In genomic region chr6:137824502-137824879, GRCh38 we compare ENCODE assay signal across 10 cellular contexts. TPM values are rescaled to one million over a fixed set of nuclear protein-coding genes. Genes with fewer than 3 reads are reported as not detected.
DNase-seq lines count a peak whose midpoint lies in the region; ATAC-seq lines count a peak whose summit lies in the region.
"Had no signal": no experiment of that assay in that cellular context is flagged by ENCODE, and none has a peak within 500 bp of the region (broad histone marks: within the 10 kb centered on the region; RNA-seq: fewer than 3 reads in every experiment).

No MANE protein-coding gene starts in this region.

- no peaks in the 10 kb centered on the region for H3K9me3 Mint-ChIP-seq in stimulated activated naive CD8-positive, alpha-beta T cell treated with anti-CD3 and anti-CD28 coated beads, Interleukin-15, Interleukin-2, amounts not matched to agents 100 ng/mL and 50 ng/mL, for 24 hours
- H3K9me3 Mint-ChIP-seq in naive thymus-derived CD8-positive, alpha-beta T cell: peaks cover 0 to 6% (median 0%) of the 10 kb centered on the region in 9 donors
- H3K9me3 Mint-ChIP-seq: nephron had no signal

- POLR2A ChIA-PET in naive thymus-derived CD8-positive, alpha-beta T cell (lab: Charles Lee): interaction anchor here (0.6 to 5.5 kb wide), 10 partner anchors 13 to 1455 kb away, joined by 3 to 55 read pairs (median 5); partner anchors contain the start of gene TNFAIP3

- no peak for DNase-seq in stimulated activated naive CD8-positive, alpha-beta T cell treated with anti-CD3 and anti-CD28 coated beads, Interleukin-15, Interleukin-2, amounts not matched to agents 100 U/mL and 50 U/mL, for 24 hours
- DNase-seq in caudate nucleus (lab: John Stamatoyannopoulos, UW) (no peak), NCI-H2107 treated with DMSO at 0.1 percent for 48 hours (lab: John Stamatoyannopoulos, UW; ENCODE audit: unreplicated experiment) (no peak), NCI-H69 (lab: John Stamatoyannopoulos, UW) (no peak)
- peak in 1 of 10 donors; percentile 85 for DNase-seq in naive thymus-derived CD8-positive, alpha-beta T cell
- DNase-seq in activated CD8-positive, alpha-beta memory T cell treated with anti-CD3 and anti-CD28 coated beads for 24 hours: no peak
- DNase-seq: NCI-H1694 treated with DMSO at 0.1 percent for 48 hours had no signal

- peaks cover 99% of the 10 kb centered on the region for H3K4me1 Mint-ChIP-seq in stimulated activated naive CD8-positive, alpha-beta T cell treated with anti-CD3 and anti-CD28 coated beads, Interleukin-15, Interleukin-2, amounts not matched to agents 100 ng/mL and 50 ng/mL, for 24 hours (ENCODE audit: low read depth)
- H3K4me1 Mint-ChIP-seq in naive thymus-derived CD8-positive, alpha-beta T cell: peaks cover 30 to 90% (median 78%) of the 10 kb centered on the region in 4 donors

- H3K27ac ChIP-seq in caudate nucleus (ENCODE audit: low read depth, low read length): peak overlapping the region; percentile 1

- H3K4me3 Mint-ChIP-seq in stimulated activated naive CD8-positive, alpha-beta T cell treated with anti-CD3 and anti-CD28 coated beads, Interleukin-15, Interleukin-2, amounts not matched to agents 100 ng/mL and 50 ng/mL, for 24 hours: peak overlapping the region; percentile 76
- H3K4me3 Mint-ChIP-seq in naive thymus-derived CD8-positive, alpha-beta T cell: peak overlapping the region; percentile 67 to 85 (median 77)
- H3K4me3 Mint-ChIP-seq: nephron had no signal

- no peak for ATAC-seq in stimulated activated naive CD8-positive, alpha-beta T cell treated with anti-CD3 and anti-CD28 coated beads, Interleukin-15, Interleukin-2, amounts not matched to agents 100 U/mL and 50 U/mL, for 24 hours
- ATAC-seq in naive thymus-derived CD8-positive, alpha-beta T cell: no peak
- ATAC-seq in HG03469 (IDR thresholded peaks at IDR 0.05; ENCODE audit: unreplicated experiment): no peak

- no peaks in the 10 kb centered on the region for H3K27me3 Mint-ChIP-seq in stimulated activated naive CD8-positive, alpha-beta T cell treated with anti-CD3 and anti-CD28 coated beads, Interleukin-15, Interleukin-2, amounts not matched to agents 100 ng/mL and 50 ng/mL, for 24 hours
- H3K27me3 Mint-ChIP-seq in naive thymus-derived CD8-positive, alpha-beta T cell: no peaks in the 10 kb centered on the region

- peaks cover 9% of the 10 kb centered on the region for H3K36me3 Mint-ChIP-seq in stimulated activated naive CD8-positive, alpha-beta T cell treated with anti-CD3 and anti-CD28 coated beads, Interleukin-15, Interleukin-2, amounts not matched to agents 100 ng/mL and 50 ng/mL, for 24 hours (ENCODE audit: low read depth)
- peaks cover 0 to 8% (median 0%) of the 10 kb centered on the region in 3 donors for H3K36me3 Mint-ChIP-seq in naive thymus-derived CD8-positive, alpha-beta T cell

- peak overlapping the region; percentile 88 for H3K27ac Mint-ChIP-seq in stimulated activated naive CD8-positive, alpha-beta T cell treated with anti-CD3 and anti-CD28 coated beads, Interleukin-15, Interleukin-2, amounts not matched to agents 100 ng/mL and 50 ng/mL, for 24 hours
- peak overlapping the region; percentile 98 to 100 (median 99) for H3K27ac Mint-ChIP-seq in naive thymus-derived CD8-positive, alpha-beta T cell

RNA-seq across cellular contexts. Expression of gene TNFAIP3, which starts 42.6 kb away (rescaled TPM):
- 100 to 1,000 TPM; 108 to 114 TPM for total RNA-seq in naive thymus-derived CD8-positive, alpha-beta T cell
- polyA plus RNA-seq in naive thymus-derived CD8-positive, alpha-beta T cell: 100 to 1,000 TPM in 1 of 3 donors, 10 to 100 TPM in 2; 61.5 to 139 (median 84.3) TPM
